16 cellular contexts compared by ENCODE assay signal in the genomic region with DNA sequence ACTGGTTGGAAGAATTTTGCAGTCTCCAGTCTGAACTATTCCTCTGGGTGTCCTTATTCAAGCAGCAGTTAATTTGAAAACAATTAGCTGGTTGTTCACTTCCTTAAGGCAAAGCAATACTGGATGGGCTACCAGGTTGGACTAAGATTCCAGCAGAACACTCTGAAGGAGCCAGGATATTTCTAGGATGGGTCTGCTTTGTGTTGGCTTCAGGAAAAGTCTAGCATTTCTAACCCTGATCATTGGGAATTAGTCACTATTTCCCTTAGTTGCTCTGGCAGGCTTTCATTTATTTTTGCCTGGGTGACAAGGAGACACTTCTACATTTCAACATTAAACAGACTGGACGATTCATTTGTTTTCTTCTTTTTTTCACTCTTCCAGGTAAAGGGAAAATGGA.
"Had no signal": no experiment of that assay in that cellular context is flagged by ENCODE, and none has a peak within 500 bp of the region (broad histone marks: within the 10 kb centered on the region; RNA-seq: fewer than 3 reads in every experiment).

No MANE protein-coding gene starts in this region.

- H3K4me1 Mint-ChIP-seq: naive B cell; stimulated activated memory B cell treated with anti-CD40 and anti-IgM and Interleukin-4, amounts not matched to agents 10 μg/mL and 1 μg/mL and 100 μg/mL, for 72 hours had no signal

- H3K36me3 ChIP-seq: left lung, prostate gland, right lobe of liver, spleen, thoracic aorta had no signal

- H3K27ac Mint-ChIP-seq: naive B cell; nephron progenitor cell; stimulated activated memory B cell treated with anti-CD40 and anti-IgM and Interleukin-4, amounts not matched to agents 10 μg/mL and 1 μg/mL and 100 μg/mL, for 72 hours; stimulated activated naive CD8-positive, alpha-beta T cell treated with anti-CD3 and anti-CD28 coated beads, Interleukin-15, Interleukin-2, amounts not matched to agents 100 ng/mL and 50 ng/mL, for 24 hours had no signal

- H3K27me3 Mint-ChIP-seq: naive B cell; stimulated activated memory B cell treated with anti-CD40 and anti-IgM and Interleukin-4, amounts not matched to agents 10 μg/mL and 1 μg/mL and 100 μg/mL, for 72 hours had no signal

- H3K27me3 ChIP-seq: left lung, right lobe of liver, spleen had no signal

- H3K4me3 Mint-ChIP-seq: naive B cell; nephron progenitor cell; stimulated activated memory B cell treated with anti-CD40 and anti-IgM and Interleukin-4, amounts not matched to agents 10 μg/mL and 1 μg/mL and 100 μg/mL, for 72 hours; stimulated activated naive CD8-positive, alpha-beta T cell treated with anti-CD3 and anti-CD28 coated beads, Interleukin-15, Interleukin-2, amounts not matched to agents 100 ng/mL and 50 ng/mL, for 24 hours had no signal

- H3K9me3 ChIP-seq: left lung, prostate gland, right lobe of liver, spleen, thoracic aorta had no signal

- H3K4me1 ChIP-seq: left lung, parathyroid adenoma, prostate gland, right lobe of liver, spleen had no signal

- H3K27ac ChIP-seq: left lung, parathyroid adenoma, prostate gland, right lobe of liver, spleen, thoracic aorta had no signal

- H3K36me3 Mint-ChIP-seq: naive B cell; stimulated activated memory B cell treated with anti-CD40 and anti-IgM and Interleukin-4, amounts not matched to agents 10 μg/mL and 1 μg/mL and 100 μg/mL, for 72 hours had no signal

- H3K4me3 ChIP-seq: left lung, lung, prostate gland, right lobe of liver, spleen, thoracic aorta had no signal

- DNase-seq: left lung; mesendoderm; naive B cell; nephron progenitor cell; right lobe of liver; spleen; stimulated activated CD4-positive, alpha-beta T cell treated with anti-CD3 and anti-CD28 coated beads, Interleukin-15, amount 100 ng/mL, for 24 hours; stimulated activated CD4-positive, alpha-beta T cell treated with anti-CD3 and anti-CD28 coated beads, Interleukin-1b, Interleukin-23, amount 100 ng/mL, for 48 hours; stimulated activated CD4-positive, alpha-beta T cell treated with anti-CD3 and anti-CD28 coated beads, Interleukin-4, amount 100 ng/mL, for 24 hours; trophoblast cell had no signal

- ATAC-seq: left lung; right lobe of liver; stimulated activated memory B cell treated with anti-CD40 and anti-IgM and Interleukin-4, amounts not matched to agents 10 μg/mL and 1 μg/mL and 100 μg/mL, for 72 hours had no signal

- H3K9me3 Mint-ChIP-seq: naive B cell; nephron progenitor cell; stimulated activated memory B cell treated with anti-CD40 and anti-IgM and Interleukin-4, amounts not matched to agents 10 μg/mL and 1 μg/mL and 100 μg/mL, for 72 hours; stimulated activated naive CD8-positive, alpha-beta T cell treated with anti-CD3 and anti-CD28 coated beads, Interleukin-15, Interleukin-2, amounts not matched to agents 100 ng/mL and 50 ng/mL, for 24 hours had no signal
